11 cellular contexts compared by ENCODE assay signal in the genomic region with DNA sequence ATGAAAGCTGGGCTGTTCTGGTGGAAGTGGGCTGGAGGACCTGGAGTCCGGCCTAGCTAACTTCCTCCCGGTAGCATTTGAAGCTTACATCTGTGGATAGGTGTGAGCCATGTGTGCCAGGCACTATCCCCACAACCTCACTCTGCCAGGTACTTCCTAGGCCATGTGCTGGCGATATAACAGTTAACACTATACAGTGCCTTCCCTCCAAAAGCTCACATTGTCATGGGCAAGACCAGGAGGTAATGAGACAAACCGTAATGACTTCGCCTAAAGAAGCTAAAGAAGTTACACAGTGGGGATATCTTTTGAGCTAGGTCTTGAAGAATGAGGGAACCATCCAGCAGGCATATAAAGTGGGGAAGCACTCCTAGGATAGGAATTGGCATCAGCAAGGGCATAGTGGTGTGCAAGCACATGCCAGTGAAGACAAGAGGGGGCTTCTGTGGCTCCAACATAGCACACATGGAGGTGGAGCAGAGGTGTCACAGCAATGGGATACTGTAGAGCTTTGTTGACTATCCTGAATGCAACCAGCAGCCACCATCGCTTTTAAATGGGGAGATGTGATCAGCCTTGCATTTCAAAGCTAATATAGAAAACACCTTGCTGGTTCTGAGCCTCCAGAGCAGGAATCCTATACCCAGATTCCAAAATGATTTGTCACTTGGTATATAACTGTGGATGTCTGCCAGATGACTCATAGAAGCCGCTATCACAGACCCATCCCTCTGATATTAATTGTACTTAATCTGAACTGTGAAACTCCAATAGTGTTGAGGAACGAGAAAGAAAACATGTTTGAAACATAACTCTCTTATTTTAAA.
DNase-seq lines count a peak whose midpoint lies in the region; ATAC-seq lines count a peak whose summit lies in the region.
"Had no signal": no experiment of that assay in that cellular context is flagged by ENCODE, and none has a peak within 500 bp of the region (broad histone marks: within the 10 kb centered on the region; RNA-seq: fewer than 3 reads in every experiment).

No MANE protein-coding gene starts in this region.

- DNase-seq in DMS53 (lab: John Stamatoyannopoulos, UW) (peak; percentile 87), RKO (ENCODE audit: low spot score) (peak; percentile 58), fibroblast of gingiva (ENCODE audit: low read depth) (peak; percentile 8), non-pigmented ciliary epithelial cell (ENCODE audit: low read depth) (peak; percentile 54)
- DNase-seq in activated CD4-positive, CD25-positive, alpha-beta regulatory T cell (lab: John Stamatoyannopoulos, UW): no peak
- DNase-seq: anterior cingulate cortex; CD4-positive, alpha-beta memory T cell had no signal

- ATAC-seq in HG03175 (IDR thresholded peaks at IDR 0.05; ENCODE audit: unreplicated experiment) (no peak), GM21390 (IDR thresholded peaks at IDR 0.05; ENCODE audit: unreplicated experiment) (no peak), GM18909 (IDR thresholded peaks at IDR 0.05; ENCODE audit: poor library complexity, unreplicated experiment) (no peak)
- ATAC-seq: GM12878 had no signal

Comparison
In these comparisons a context has a peak if more than half of its experiments do, and no peak if none do; other contexts are left out.
1. DNase-seq: peak in DMS53 (single experiment), RKO (single experiment), fibroblast of gingiva (single experiment) and non-pigmented ciliary epithelial cell (single experiment); none in activated CD4-positive, CD25-positive, alpha-beta regulatory T cell (0 of 4).